In the genomic region with DNA sequence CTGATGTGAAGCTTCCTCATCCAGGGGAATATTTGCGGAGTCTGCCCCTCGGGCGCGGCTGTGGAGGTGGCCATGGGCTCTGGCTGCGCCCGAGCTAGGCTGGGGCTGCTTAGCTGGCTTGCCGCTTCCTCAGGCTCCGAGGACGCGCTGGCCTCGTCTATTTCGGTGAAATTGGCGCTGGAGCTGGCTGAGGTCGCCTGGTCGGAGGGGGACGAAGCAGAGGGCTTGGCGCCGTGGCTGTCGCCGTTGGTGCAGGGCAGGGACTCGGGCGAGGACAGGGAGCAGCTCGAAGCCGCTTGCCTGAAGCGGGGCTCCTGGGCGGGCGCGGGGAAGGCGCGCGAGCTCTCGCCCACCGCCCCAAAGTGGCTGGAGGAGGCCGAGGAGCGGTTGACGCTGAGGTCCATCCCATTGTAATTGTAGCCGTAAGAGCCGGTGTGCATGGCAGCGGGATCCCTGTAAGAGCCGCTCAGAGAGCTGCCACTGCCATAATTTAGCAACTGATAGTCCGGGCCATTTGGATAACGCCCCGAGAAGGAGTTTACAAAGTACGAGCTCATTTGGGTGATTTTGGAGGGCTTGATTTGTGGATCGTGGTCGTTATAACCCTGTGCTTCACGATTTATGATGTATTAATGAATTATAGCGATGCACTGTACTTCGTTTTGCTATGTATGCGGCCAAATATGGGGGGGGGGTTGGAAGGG, we compare ENCODE assay signal across 8 cellular contexts. TPM values are rescaled to one million over a fixed set of nuclear protein-coding genes. Genes with fewer than 3 reads are reported as not detected.
DNase-seq lines count a peak whose midpoint lies in the region; ATAC-seq, FAIRE-seq and TF ChIP-seq lines count a peak whose summit lies in the region.

A gene (minus strand): TSS at position 654 of the 704 bp plus-strand sequence. CDS start 97 bp downstream, at position 557.

- RAD21 ChIA-PET in GM12878 (lab: Charles Lee; ENCODE audit: unreplicated experiment), result interaction anchor here (0.6 to 3.8 kb wide), 58 partner anchors 8 to 581 kb away, joined by 3 to 35 read pairs (median 4); no protein-coding TSS in a partner anchor

- peak within 1 kb of the TSS; percentile 49 for H3K4me3 ChIP-seq in Jurkat, Clone E6-1 (ENCODE audit: low read length)
- H3K4me3 ChIP-seq in GM12878 (peak within 1 kb of the TSS; percentile 74), mucosa of descending colon (peak within 1 kb of the TSS; percentile 11)

- no peak for TF ChIP-seq RAD21 in GM12878 (IDR thresholded peaks at IDR 0.05; ENCODE audit: insufficient read depth, low read depth, low read length)

- H3K4me1 ChIP-seq in GM12878 (ENCODE audit: control insufficient read depth, insufficient read depth, low read length) (peaks cover 10% of the 10 kb centered on the region), mucosa of descending colon (ENCODE audit: low read depth) (peaks cover 39% of the 10 kb centered on the region)

- peak within 1 kb of the TSS; percentile 98 for H3K4me2 ChIP-seq in GM12878 (ENCODE audit: control insufficient read depth, insufficient read depth)

- H3K9me3 ChIP-seq in GM12878 (replicated peaks; ENCODE audit: control insufficient read depth, insufficient read depth, low read length), result no peaks in the 10 kb centered on the region
- no peaks in the 10 kb centered on the region for H3K9me3 ChIP-seq in mucosa of descending colon

- H3K27me3 ChIP-seq in GM12878 (replicated peaks in 1 of 2; ENCODE audit: control insufficient read depth in 2 of 2, insufficient read depth in 2 of 2, low read length in 1 of 2), result peaks cover 5 to 26% of the 10 kb centered on the region in 2 experiments

- DNase-seq in CD1c-positive myeloid dendritic cell (ENCODE audit: extremely low spot score), result peak; percentile 4
- DNase-seq in Jurkat, Clone E6-1 (ENCODE audit: low read depth, low spot score), result no peak
- DNase-seq in GM12878 (ENCODE audit: low read depth, low spot score), result no peak
- DNase-seq in mucosa of descending colon, result peak in 1 of 3 donors; percentile 55
- no peak for DNase-seq in LoVo (ENCODE audit: low spot score)
- no peak for DNase-seq in Kasumi-1 (lab: John Stamatoyannopoulos, UW)
- DNase-seq in pons (ENCODE audit: low spot score), result no peak

- in situ Hi-C loops in GM12878 (cut with MboI), result no loop called here

- TF ChIP-seq POLR2A in GM12878 (IDR thresholded peaks at IDR 0.05; ENCODE audit: low read depth, low read length), result no peak

- H3K36me3 ChIP-seq in GM12878 (ENCODE audit: control insufficient read depth in 2 of 2, insufficient read depth in 2 of 2, low read length in 1 of 2), result no peaks in the 10 kb centered on the region
- H3K36me3 ChIP-seq in mucosa of descending colon (ENCODE audit: low read depth), result peaks cover 5% of the 10 kb centered on the region

- TF ChIP-seq CTCF in GM12878 (IDR thresholded peaks at IDR 0.05 in 2 of 3, conservative IDR thresholded peaks at IDR 0.05 in 1 of 3; ENCODE audit: control insufficient read depth in 2 of 3, extremely low read depth in 1 of 3, insufficient read depth in 1 of 3, low read depth in 3 of 3, low read length in 3 of 3) (no peak), mucosa of descending colon (IDR thresholded peaks at IDR 0.05) (no peak)

- no peaks in the 10 kb centered on the region for H4K20me1 ChIP-seq in GM12878 (ENCODE audit: control insufficient read depth, insufficient read depth)

- no peaks in the 10 kb centered on the region for H3K79me2 ChIP-seq in GM12878 (ENCODE audit: control insufficient read depth, insufficient read depth, low read length)

- no peak for TF ChIP-seq EP300 in GM12878 (IDR thresholded peaks at IDR 0.05; ENCODE audit: borderline replicate concordance in 1 of 2, control insufficient read depth in 1 of 2, low read depth in 2 of 2, low read length in 2 of 2)

- SMC1A ChIA-PET in GM12878 (lab: Charles Lee; ENCODE audit: uncharacterized antibody, unreplicated experiment), result interaction anchor here (0.8 to 4.3 kb wide), 42 partner anchors 8 to 517 kb away, joined by 3 to 47 read pairs (median 4); a partner anchor contains a TSS

- ATAC-seq in GM12878, result peak; percentile 25
- ATAC-seq in mucosa of descending colon, result no peak
- ATAC-seq in GM18909 (IDR thresholded peaks at IDR 0.05; ENCODE audit: poor library complexity, unreplicated experiment), result no peak

- FAIRE-seq in GM12878 (lab: Jason Lieb, UNC), result no peak

- POLR2A ChIA-PET in GM12878 (lab: Charles Lee), result interaction anchor here (0.5 to 1.5 kb wide), 8 partner anchors 9 to 454 kb away, joined by 3 to 7 read pairs (median 3); no protein-coding TSS in a partner anchor

- BruUV-seq in GM12878 (replicated peaks; lab: Mats Ljungman, UMichigan), result no TSS peak

- 6% methylated on average over 49 of the region's 50 CpGs for WGBS in GM12878 (ENCODE audit: insufficient coverage, insufficient replicate concordance, low lambda C conversion rate, missing lambda C conversion rate)

- intact Hi-C loops in GM12878 (cut with micrococcal nuclease; ENCODE audit: unreplicated experiment) (loop anchor here (1.0 kb wide), 1 partner anchor 332 kb away; no protein-coding TSS in a partner anchor), mucosa of descending colon (cut with DNase I, micrococcal nuclease) (no loop called here)

- CTCF ChIA-PET in GM12878 (lab: Yijun Ruan, JAX), result interaction anchor here (0.6 to 4.8 kb wide), 76 partner anchors 15 to 568 kb away, joined by 3 to 113 read pairs (median 4); a partner anchor contains a TSS

- H3K27ac ChIP-seq in GM12878 (ENCODE audit: control insufficient read depth, insufficient read depth), result no peak within 1 kb of the TSS

- peak within 1 kb of the TSS; percentile 67 for H2AFZ ChIP-seq in GM12878 (ENCODE audit: control insufficient read depth, low read depth, low read length)

- H3K9ac ChIP-seq in GM12878 (ENCODE audit: control insufficient read depth, insufficient read depth, low read length), result no peak within 1 kb of the TSS

TF ChIP-seq in GM12878, 131 proteins besides CTCF, POLR2A, EP300 and RAD21:
- TF ChIP-seq IKZF1 (conservative IDR thresholded peaks at IDR 0.05) (0 out of 2 replicates have a peak, but pooled peaks have one; percentile 2), FOXK2 (IDR thresholded peaks at IDR 0.05) (no peak), GATAD2B (conservative IDR thresholded peaks at IDR 0.05; ENCODE audit: low read depth) (0 out of 2 replicates have a peak, but pooled peaks have one; percentile 16), LARP7 (IDR thresholded peaks at IDR 0.05) (peak; percentile 15; the same call in 1 of the 2 replicates)

RNA-seq across cellular contexts. Expression of the gene that starts here (rescaled TPM):
- not detected for polyA plus RNA-seq in Jurkat, Clone E6-1 (2012; ENCODE audit: insufficient read depth, insufficient read length)
- total RNA-seq in GM12878 (2013; cell fraction: nucleolus; rRNA removed), result not detected in 2 replicates
- total RNA-seq in GM12878 (2014; rRNA removed) (not detected in 2 replicates), GM12878 (2014; rRNA removed; fragmentation: Illumina TruSeq; extraction: Trizol) (not detected in 2 replicates), GM12878 (2021) (not detected in 2 replicates), mucosa of descending colon (10 to 100 TPM; 16.2 to 29.3 (median 19.9) TPM)
- not detected for polyA plus RNA-seq in GM12878 (2011; ENCODE audit: low read depth)
- polyA plus RNA-seq in GM12878 (2011; rRNA removed) (not detected in 2 replicates), GM12878 (2014; fragmentation: Illumina TruSeq; extraction: Trizol) (not detected in 2 replicates), GM12878 (2014; fragmentation: Nextera tagmentation; extraction: Ambion mirVana) (not detected), GM12878 (2014; rRNA removed) (not detected in 2 replicates), GM12878 (2016; fragmentation: Nextera tagmentation; extraction: Ambion mirVana) (not detected)
- polyA plus RNA-seq in GM12878 (2011; cell fraction: cytosol; rRNA removed), result not detected in 2 replicates
- polyA plus RNA-seq in GM12878 (2011; cell fraction: nucleus; rRNA removed), result not detected in 2 replicates
- not detected in 2 replicates for polyA plus RNA-seq in GM12878 (2012)
- not detected in 2 replicates for polyA minus RNA-seq in GM12878 (2011; rRNA and poly(A)+ RNA removed)
- not detected in 2 replicates for polyA minus RNA-seq in GM12878 (2011; cell fraction: cytosol; rRNA and poly(A)+ RNA removed)
- not detected in 2 replicates for polyA minus RNA-seq in GM12878 (2011; cell fraction: nucleus; rRNA and poly(A)+ RNA removed)

Comparison
In these comparisons a context has a peak if more than half of its experiments do, and no peak if none do; other contexts are left out.
1. RNA of the gene that starts here (total RNA-seq): 16.2 to 29.3 TPM in mucosa of descending colon; not detected in GM12878; every median in the first group is over 10 times any median in the second.
2. Peak in ATAC-seq, H3K4me3 ChIP-seq and H3K4me2 ChIP-seq in GM12878; RNA of the gene not detected or under 1 TPM.
3. H3K4me3 ChIP-seq: peak in every context shown above with its lines; median percentile 74 in GM12878; 49 in Jurkat, Clone E6-1; 11 in mucosa of descending colon.